ENCODE assay signal across 9 cellular contexts in the genomic region with DNA sequence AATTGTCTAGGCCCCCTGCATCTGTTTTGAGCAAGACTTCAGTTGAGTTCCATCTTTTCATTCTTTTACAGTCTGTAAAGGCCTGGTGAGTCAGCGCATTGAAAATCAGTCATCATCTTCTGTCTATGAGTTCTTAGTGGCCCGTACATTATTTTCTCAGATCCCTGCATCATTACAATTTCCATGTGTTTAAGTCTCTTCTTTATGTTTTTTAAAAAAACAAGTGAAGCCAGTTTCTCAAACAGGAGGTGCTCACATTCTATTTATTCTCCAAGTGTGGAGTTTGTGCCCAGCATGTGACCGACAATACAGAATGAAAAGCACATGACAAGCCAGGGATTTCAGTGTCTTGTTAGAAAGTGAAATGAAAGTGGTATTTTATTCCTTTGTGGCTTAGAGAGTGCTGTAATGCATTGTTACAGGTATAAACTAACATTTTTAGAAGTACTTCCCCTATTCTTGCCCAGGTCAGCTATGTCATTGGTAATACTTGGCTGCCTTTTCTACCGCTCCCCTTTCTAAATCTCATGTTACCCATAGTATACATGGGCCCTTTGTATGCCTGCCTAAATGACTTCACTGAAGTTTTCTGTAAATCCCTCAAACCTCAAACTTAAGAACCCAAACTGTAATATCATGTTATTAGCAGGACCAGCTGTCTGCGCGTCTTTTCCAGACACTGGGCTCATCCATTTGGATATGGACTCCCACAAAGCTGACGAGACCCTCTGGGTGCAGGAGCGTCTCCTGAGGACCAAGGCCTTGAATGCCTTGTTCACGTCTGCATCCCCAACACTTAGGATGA.
DNase-seq lines count a peak whose midpoint lies in the region; ATAC-seq, FAIRE-seq and TF ChIP-seq lines count a peak whose summit lies in the region.
"Had no signal": no experiment of that assay in that cellular context is flagged by ENCODE, and none has a peak within 500 bp of the region (broad histone marks: within the 10 kb centered on the region; RNA-seq: fewer than 3 reads in every experiment).

No MANE protein-coding gene starts in this region.

- intact Hi-C loops in gastrocnemius medialis (cut with DNase I; ENCODE audit: low total_unique reads), result no loop called here

- H3K4me3 ChIP-seq in gastrocnemius medialis, result no peak overlapping the region

- H3K36me3 ChIP-seq in gastrocnemius medialis, result peaks cover 0 to 46% of the 10 kb centered on the region in 2 donors

- DNase-seq in SKM-1 treated with dmso at 0.1 percent for 144 hours (lab: John Stamatoyannopoulos, UW; ENCODE audit: unreplicated experiment) (peak; percentile 13), gastrocnemius medialis (no peak), RCC 7860 (ENCODE audit: low spot score) (no peak), cerebellar nuclear complex (lab: John Stamatoyannopoulos, UW) (no peak), NCI-H2196 treated with DMSO at 0.1 percent for 48 hours (lab: John Stamatoyannopoulos, UW; ENCODE audit: unreplicated experiment) (no peak)
- no peak for DNase-seq in stimulated activated CD4-positive, alpha-beta T cell treated with anti-CD3 and anti-CD28 coated beads, Interleukin-12 subunit alpha, Interleukin-12 subunit beta, amount 100 ng/mL, for 4 hours
- DNase-seq: activated CD4-positive, alpha-beta T cell treated with anti-CD3 and anti-CD28 coated beads for 4 hours had no signal

- peak; percentile 61 for ATAC-seq in GM19023 (IDR thresholded peaks at IDR 0.05; ENCODE audit: unreplicated experiment)
- ATAC-seq in HG02938 (IDR thresholded peaks at IDR 0.05; ENCODE audit: unreplicated experiment), result peak; percentile 73
- no peak for ATAC-seq in gastrocnemius medialis

- no peak for TF ChIP-seq POLR2A in gastrocnemius medialis (IDR thresholded peaks at IDR 0.05)

- H3K9me3 ChIP-seq in gastrocnemius medialis, result no peaks in the 10 kb centered on the region

- FAIRE-seq in RCC 7860 (lab: Jason Lieb, UNC), result no peak

- in situ Hi-C loops in gastrocnemius medialis (cut with MboI; ENCODE audit: low sequenced_read_pairs in 4 of 4), result loop anchor here in 3 of 4 donors (10.0 to 25.0 kb wide), 2 partner anchors 132 to 134 kb away; no protein-coding TSS in a partner anchor

- no peak for TF ChIP-seq CTCF in gastrocnemius medialis (IDR thresholded peaks at IDR 0.05 in 4 of 5, conservative IDR thresholded peaks at IDR 0.05 in 1 of 5)

- peaks cover 32 to 33% of the 10 kb centered on the region in 2 donors for H3K4me1 ChIP-seq in gastrocnemius medialis

- peak overlapping the region; percentile 41 to 67 (median 58) for H3K27ac ChIP-seq in gastrocnemius medialis

- no peaks in the 10 kb centered on the region for H3K27me3 ChIP-seq in gastrocnemius medialis

Comparison
In these comparisons a context has a peak if more than half of its experiments do, and no peak if none do; other contexts are left out.
1. ATAC-seq: peak in GM19023 (single experiment) and HG02938 (single experiment); none in gastrocnemius medialis (0 of 2).